In the genomic region with DNA sequence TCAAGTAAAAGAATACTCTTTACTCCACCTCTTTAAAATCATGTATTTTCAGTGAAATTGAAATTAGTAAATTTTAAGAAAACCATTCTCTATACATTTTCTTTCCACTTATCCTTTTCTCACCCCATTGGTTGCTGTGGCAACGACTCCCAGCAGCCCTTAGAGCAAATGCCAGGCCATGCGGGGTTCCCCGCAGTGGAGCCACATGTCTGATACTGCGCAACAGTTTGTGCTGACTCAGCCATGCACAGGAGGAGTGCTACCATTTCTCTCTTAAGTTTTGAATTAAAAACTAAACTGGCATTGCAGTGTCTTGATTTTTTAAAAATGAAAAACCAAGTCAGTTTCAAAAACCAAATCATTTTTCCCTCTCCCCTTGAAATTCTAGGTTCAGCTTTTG, we compare ENCODE assay signal across 1 cellular context.
TF ChIP-seq lines count a peak whose summit lies in the region.

No MANE protein-coding gene starts in this region.

TF ChIP-seq in WTC11, 78 proteins besides CTCF, POLR2A, EP300 and RAD21 (continued from another document):
- TF ChIP-seq CBFB (CRISPR knock-in tag; IDR thresholded peaks at IDR 0.05; ENCODE audit: low read depth) (no peak), AFF4 (CRISPR knock-in tag; IDR thresholded peaks at IDR 0.05; ENCODE audit: borderline replicate concordance) (no peak), NFE2L1 (CRISPR knock-in tag; IDR thresholded peaks at IDR 0.05) (no peak), ATF3 (CRISPR knock-in tag; conservative IDR thresholded peaks at IDR 0.05) (no peak), ATF6 (CRISPR knock-in tag; IDR thresholded peaks at IDR 0.05) (no peak), SOX15 (CRISPR knock-in tag; IDR thresholded peaks at IDR 0.05) (no peak), NR1H2 (CRISPR knock-in tag; IDR thresholded peaks at IDR 0.05) (no peak)
